28 cellular contexts compared by ENCODE assay signal in the genomic region with DNA sequence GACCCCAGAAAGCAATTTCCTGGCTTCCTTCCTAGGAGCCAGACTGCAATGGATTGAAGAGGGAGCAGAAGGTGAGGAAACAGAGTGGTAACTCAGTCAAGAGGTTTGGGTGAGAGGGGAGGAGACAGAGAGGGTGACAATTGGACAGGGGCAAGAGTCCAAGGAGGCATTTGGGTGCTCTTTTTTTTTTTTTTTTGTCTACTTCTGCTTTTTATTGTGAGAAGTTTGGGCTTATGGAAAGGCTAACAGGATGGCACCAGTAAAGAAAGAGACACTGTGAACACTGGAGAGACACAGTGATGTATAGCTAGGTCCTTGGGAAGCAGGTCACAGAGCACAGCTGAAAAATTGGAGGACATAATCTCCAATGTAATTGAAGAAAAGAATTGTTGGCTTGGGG.
"Had no signal": no experiment of that assay in that cellular context is flagged by ENCODE, and none has a peak within 500 bp of the region (broad histone marks: within the 10 kb centered on the region; RNA-seq: fewer than 3 reads in every experiment).

No MANE protein-coding gene starts in this region.

- ATAC-seq: T-helper 17 cell had no signal

- H3K4me2 ChIP-seq: KMS-11 had no signal

- H3K9ac ChIP-seq: KMS-11 had no signal

- DNase-seq: activated CD4-positive, alpha-beta memory T cell treated with anti-CD3 and anti-CD28 coated beads, Interleukin-2, amount 10 ng/mL, durations not matched to agents 7 days and 5 days; activated CD4-positive, alpha-beta T cell treated with anti-CD3 and anti-CD28 coated beads for 36 hours; activated CD4-positive, alpha-beta T cell treated with anti-CD3 and anti-CD28 coated beads, Interleukin-2, amount 50 U/mL, for 1 hour; activated naive CD4-positive, alpha-beta T cell treated with anti-CD3 and anti-CD28 coated beads, Interleukin-2, amount 50 U/mL, for 16 hours; activated naive CD8-positive, alpha-beta T cell treated with anti-CD3 and anti-CD28 coated beads, Interleukin-2, amount 10 ng/mL, durations not matched to agents 7 days and 5 days; activated T-cell treated with anti-CD3 and anti-CD28 coated beads for 4 hours; activated T-cell treated with anti-CD3 and anti-CD28 coated beads, Interleukin-2, amount 50 U/mL, for 72 hours; aorta; caudate nucleus; NCI-H1092 treated with DMSO at 0.1 percent for 48 hours; NCI-H1417 treated with DMSO at 0.1 percent for 48 hours; NCI-H1694; NCI-H2029; NCI-H2107; NCI-H2171 treated with DMSO at 0.1 percent for 48 hours; NCI-H526; NCI-H82; Peyer's patch; SHP77; T-helper 17 cell; T-helper 9 cell; WERI-Rb-1 had no signal

- H3K4me1 ChIP-seq: Peyer's patch had no signal

- H3K36me3 ChIP-seq: breast epithelium, WERI-Rb-1 had no signal

- H3K4me3 ChIP-seq: breast epithelium, coronary artery, MG63, Peyer's patch had no signal

- FAIRE-seq: TTC549 had no signal

- H3K9me3 ChIP-seq: breast epithelium, MG63, Peyer's patch had no signal

- H3K27ac ChIP-seq: breast epithelium, coronary artery, KMS-11, Peyer's patch, RWPE1, WERI-Rb-1 had no signal

- H3K27me3 ChIP-seq: breast epithelium, MG63, Peyer's patch had no signal
